Comparison of ENCODE assay signal across 3 cellular contexts in the genomic region with DNA sequence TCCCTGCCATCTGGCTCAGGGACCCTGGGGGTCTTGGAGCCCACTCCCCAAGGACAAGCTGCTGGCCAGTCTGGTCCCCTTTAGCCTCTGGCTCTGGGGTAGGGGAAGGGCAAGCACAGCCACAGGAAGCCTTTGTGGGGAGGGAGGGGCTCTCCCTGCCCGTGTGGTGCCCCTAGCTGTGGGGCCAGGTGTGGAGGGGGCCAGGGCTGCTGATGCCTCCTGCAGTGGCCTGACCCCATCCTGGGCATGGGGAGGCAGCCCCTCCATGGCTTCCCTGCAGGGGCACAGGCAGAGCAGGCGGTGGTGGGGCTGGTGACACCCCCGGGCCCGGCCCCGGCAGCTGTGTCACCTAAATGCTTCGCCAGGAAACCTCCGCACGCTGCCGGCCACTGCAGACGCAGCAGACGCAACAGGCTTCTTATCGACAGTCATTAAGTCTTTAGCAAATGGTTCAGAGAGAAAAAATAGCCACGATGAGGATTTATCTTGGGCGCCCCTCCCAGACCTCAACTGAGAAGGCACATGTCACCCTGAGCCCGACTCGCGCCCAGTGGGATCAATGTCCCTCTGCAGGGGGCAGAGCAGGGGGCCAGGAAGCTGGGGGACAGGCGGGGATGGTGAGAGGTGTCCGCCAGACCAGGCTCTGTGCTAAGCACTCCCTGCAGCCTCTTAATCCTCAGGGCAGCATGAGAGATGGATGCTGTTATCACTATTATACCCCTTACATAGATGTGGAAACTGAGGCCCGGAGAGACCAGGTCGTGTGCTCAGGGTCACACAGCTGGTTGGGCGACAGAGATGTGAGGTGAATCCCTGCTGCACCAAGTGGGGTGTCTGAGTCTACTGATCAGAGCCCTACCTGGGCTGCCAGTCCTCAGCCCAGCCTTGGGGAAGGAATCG.
TF ChIP-seq lines count a peak whose summit lies in the region.

No MANE protein-coding gene starts in this region.

TF ChIP-seq in GM23338, 12 proteins besides CTCF, POLR2A, EP300 and RAD21 (continues in another document):
- TF ChIP-seq CREB1 (CRISPR knock-in tag; IDR thresholded peaks at IDR 0.05; ENCODE audit: low read depth): no peak
- no peak for TF ChIP-seq EZH2phosphoT487 (IDR thresholded peaks at IDR 0.05; ENCODE audit: unreplicated experiment)
- TF ChIP-seq POLR2AphosphoS5 (IDR thresholded peaks at IDR 0.05; ENCODE audit: low read depth): no peak
- no peak for TF ChIP-seq ZNF331 (CRISPR knock-in tag; IDR thresholded peaks at IDR 0.05; ENCODE audit: low read depth)
- no peak for TF ChIP-seq JUNB (IDR thresholded peaks at IDR 0.05; ENCODE audit: unreplicated experiment)
- no peak for TF ChIP-seq EZH2 (IDR thresholded peaks at IDR 0.05; ENCODE audit: low read depth, unreplicated experiment)
- TF ChIP-seq ZNF114 (CRISPR knock-in tag; IDR thresholded peaks at IDR 0.05): no peak
- TF ChIP-seq, protein P1, sequence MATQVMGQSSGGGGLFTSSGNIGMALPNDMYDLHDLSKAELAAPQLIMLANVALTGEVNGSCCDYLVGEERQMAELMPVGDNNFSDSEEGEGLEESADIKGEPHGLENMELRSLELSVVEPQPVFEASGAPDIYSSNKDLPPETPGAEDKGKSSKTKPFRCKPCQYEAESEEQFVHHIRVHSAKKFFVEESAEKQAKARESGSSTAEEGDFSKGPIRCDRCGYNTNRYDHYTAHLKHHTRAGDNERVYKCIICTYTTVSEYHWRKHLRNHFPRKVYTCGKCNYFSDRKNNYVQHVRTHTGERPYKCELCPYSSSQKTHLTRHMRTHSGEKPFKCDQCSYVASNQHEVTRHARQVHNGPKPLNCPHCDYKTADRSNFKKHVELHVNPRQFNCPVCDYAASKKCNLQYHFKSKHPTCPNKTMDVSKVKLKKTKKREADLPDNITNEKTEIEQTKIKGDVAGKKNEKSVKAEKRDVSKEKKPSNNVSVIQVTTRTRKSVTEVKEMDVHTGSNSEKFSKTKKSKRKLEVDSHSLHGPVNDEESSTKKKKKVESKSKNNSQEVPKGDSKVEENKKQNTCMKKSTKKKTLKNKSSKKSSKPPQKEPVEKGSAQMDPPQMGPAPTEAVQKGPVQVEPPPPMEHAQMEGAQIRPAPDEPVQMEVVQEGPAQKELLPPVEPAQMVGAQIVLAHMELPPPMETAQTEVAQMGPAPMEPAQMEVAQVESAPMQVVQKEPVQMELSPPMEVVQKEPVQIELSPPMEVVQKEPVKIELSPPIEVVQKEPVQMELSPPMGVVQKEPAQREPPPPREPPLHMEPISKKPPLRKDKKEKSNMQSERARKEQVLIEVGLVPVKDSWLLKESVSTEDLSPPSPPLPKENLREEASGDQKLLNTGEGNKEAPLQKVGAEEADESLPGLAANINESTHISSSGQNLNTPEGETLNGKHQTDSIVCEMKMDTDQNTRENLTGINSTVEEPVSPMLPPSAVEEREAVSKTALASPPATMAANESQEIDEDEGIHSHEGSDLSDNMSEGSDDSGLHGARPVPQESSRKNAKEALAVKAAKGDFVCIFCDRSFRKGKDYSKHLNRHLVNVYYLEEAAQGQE (IDR thresholded peaks at IDR 0.05; ENCODE audit: unreplicated experiment): no peak

TF ChIP-seq in HEK293, 187 proteins besides CTCF, POLR2A, EP300 and RAD21:
- TF ChIP-seq PRDM1 (tag by site-specific recombination; IDR thresholded peaks at IDR 0.05) (no peak), GLIS2 (tag by site-specific recombination; IDR thresholded peaks at IDR 0.05) (peak; percentile 51; the same call in 1 of the 2 replicates), YY1 (tag by site-specific recombination; IDR thresholded peaks at IDR 0.05) (no peak), ZNF155 (tag by site-specific recombination; IDR thresholded peaks at IDR 0.05) (no peak), ZNF169 (tag by site-specific recombination; IDR thresholded peaks at IDR 0.05) (no peak), GLIS1 (tag by site-specific recombination; IDR thresholded peaks at IDR 0.05) (peak; percentile 70), ZNF146 (tag by site-specific recombination; IDR thresholded peaks at IDR 0.05) (no peak), ZNF510 (tag by site-specific recombination; IDR thresholded peaks at IDR 0.05; ENCODE audit: insufficient replicate concordance) (no peak), ZIC2 (tag by site-specific recombination; IDR thresholded peaks at IDR 0.05) (0 out of 2 replicates have a peak, but pooled peaks have one; percentile 31), BCL11B (tag by site-specific recombination; IDR thresholded peaks at IDR 0.05; ENCODE audit: low read depth) (no peak), ZXDB (tag by site-specific recombination; IDR thresholded peaks at IDR 0.05) (no peak)
- TF ChIP-seq, protein P2, sequence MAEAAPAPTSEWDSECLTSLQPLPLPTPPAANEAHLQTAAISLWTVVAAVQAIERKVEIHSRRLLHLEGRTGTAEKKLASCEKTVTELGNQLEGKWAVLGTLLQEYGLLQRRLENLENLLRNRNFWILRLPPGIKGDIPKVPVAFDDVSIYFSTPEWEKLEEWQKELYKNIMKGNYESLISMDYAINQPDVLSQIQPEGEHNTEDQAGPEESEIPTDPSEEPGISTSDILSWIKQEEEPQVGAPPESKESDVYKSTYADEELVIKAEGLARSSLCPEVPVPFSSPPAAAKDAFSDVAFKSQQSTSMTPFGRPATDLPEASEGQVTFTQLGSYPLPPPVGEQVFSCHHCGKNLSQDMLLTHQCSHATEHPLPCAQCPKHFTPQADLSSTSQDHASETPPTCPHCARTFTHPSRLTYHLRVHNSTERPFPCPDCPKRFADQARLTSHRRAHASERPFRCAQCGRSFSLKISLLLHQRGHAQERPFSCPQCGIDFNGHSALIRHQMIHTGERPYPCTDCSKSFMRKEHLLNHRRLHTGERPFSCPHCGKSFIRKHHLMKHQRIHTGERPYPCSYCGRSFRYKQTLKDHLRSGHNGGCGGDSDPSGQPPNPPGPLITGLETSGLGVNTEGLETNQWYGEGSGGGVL (tag by site-specific recombination; IDR thresholded peaks at IDR 0.05): no peak
TF ChIP-seq in HEK293: peak in this region for 3.

TF ChIP-seq in K562, 482 proteins besides CTCF, POLR2A, EP300 and RAD21:
- no peak for TF ChIP-seq ZNF23 (CRISPR knock-in tag; IDR thresholded peaks at IDR 0.05)
- TF ChIP-seq BCOR (IDR thresholded peaks at IDR 0.05): peak; percentile 48
- TF ChIP-seq ZBTB33 (CRISPR knock-in tag; IDR thresholded peaks at IDR 0.05): 0 out of 2 replicates have a peak, but pooled peaks have one; percentile 19
- no peak for TF ChIP-seq FOSL1 (tag; conservative IDR thresholded peaks at IDR 0.05)
- TF ChIP-seq KAT7 (CRISPR knock-in tag; IDR thresholded peaks at IDR 0.05; ENCODE audit: borderline replicate concordance): no peak
- TF ChIP-seq, protein P3, sequence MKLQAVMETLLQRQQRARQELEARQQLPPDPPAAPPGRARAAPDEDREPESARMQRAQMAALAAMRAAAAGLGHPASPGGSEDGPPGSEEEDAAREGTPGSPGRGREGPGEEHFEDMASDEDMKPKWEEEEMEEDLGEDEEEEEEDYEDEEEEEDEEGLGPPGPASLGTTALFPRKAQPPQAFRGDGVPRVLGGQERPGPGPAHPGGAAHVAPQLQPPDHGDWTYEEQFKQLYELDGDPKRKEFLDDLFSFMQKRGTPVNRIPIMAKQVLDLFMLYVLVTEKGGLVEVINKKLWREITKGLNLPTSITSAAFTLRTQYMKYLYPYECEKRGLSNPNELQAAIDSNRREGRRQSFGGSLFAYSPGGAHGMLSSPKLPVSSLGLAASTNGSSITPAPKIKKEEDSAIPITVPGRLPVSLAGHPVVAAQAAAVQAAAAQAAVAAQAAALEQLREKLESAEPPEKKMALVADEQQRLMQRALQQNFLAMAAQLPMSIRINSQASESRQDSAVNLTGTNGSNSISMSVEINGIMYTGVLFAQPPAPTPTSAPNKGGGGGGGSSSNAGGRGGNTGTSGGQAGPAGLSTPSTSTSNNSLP (IDR thresholded peaks at IDR 0.05; ENCODE audit: borderline replicate concordance, low read depth, low read length): no peak
- TF ChIP-seq ETS2 (tag; IDR thresholded peaks at IDR 0.05; ENCODE audit: borderline replicate concordance, poor library complexity, severe bottlenecking): no peak
- TF ChIP-seq, protein P4, sequence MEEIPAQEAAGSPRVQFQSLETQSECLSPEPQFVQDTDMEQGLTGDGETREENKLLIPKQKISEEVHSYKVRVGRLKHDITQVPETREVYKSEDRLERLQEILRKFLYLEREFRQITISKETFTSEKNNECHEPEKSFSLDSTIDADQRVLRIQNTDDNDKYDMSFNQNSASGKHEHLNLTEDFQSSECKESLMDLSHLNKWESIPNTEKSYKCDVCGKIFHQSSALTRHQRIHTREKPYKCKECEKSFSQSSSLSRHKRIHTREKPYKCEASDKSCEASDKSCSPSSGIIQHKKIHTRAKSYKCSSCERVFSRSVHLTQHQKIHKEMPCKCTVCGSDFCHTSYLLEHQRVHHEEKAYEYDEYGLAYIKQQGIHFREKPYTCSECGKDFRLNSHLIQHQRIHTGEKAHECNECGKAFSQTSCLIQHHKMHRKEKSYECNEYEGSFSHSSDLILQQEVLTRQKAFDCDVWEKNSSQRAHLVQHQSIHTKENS (CRISPR knock-in tag; IDR thresholded peaks at IDR 0.05): no peak
- 0 out of 4 replicates have a peak, but pooled peaks of 1 of the 2 experiments have one; percentile 39 for TF ChIP-seq KDM1A (IDR thresholded peaks at IDR 0.05)
- TF ChIP-seq ESRRA (IDR thresholded peaks at IDR 0.05; ENCODE audit: borderline replicate concordance, low read depth): peak; percentile 34; the same call in 1 of the 2 replicates
- peak; percentile 29; the same call in 1 of the 2 replicates for TF ChIP-seq ZBTB7A (IDR thresholded peaks at IDR 0.05; ENCODE audit: borderline replicate concordance, control insufficient read depth, low read depth, low read length)
- TF ChIP-seq FOXM1 (IDR thresholded peaks at IDR 0.05; ENCODE audit: low read depth): no peak
- no peak for TF ChIP-seq FOXM1 (CRISPR knock-in tag; IDR thresholded peaks at IDR 0.05; ENCODE audit: low read depth)
